Comparison of ENCODE assay signal across 8 cellular contexts in genomic region chr12:96400631-96401060, GRCh38. TPM values are rescaled to one million over a fixed set of nuclear protein-coding genes. Genes with fewer than 3 reads are reported as not detected.
DNase-seq lines count a peak whose midpoint lies in the region; ATAC-seq and TF ChIP-seq lines count a peak whose summit lies in the region.

No MANE protein-coding gene starts in this region.

- POLR2A ChIA-PET in naive thymus-derived CD8-positive, alpha-beta T cell (lab: Charles Lee) = interaction anchor here (0.6 to 3.6 kb wide), 29 partner anchors 13 to 347 kb away, joined by 3 to 54 read pairs (median 5); no protein-coding TSS in a partner anchor

- H3K4me3 Mint-ChIP-seq in naive thymus-derived CD8-positive, alpha-beta T cell = peak overlapping the region; percentile 86 to 97 (median 95)

- H3K36me3 Mint-ChIP-seq in naive thymus-derived CD8-positive, alpha-beta T cell = no peaks in the 10 kb centered on the region

- TF ChIP-seq CTCF in AG09309 (IDR thresholded peaks at IDR 0.05; ENCODE audit: control insufficient read depth, insufficient read depth, low read depth, low read length, missing control alignments) = no peak
- TF ChIP-seq CTCF in epithelial cell of esophagus (IDR thresholded peaks at IDR 0.05; ENCODE audit: insufficient read depth, low read depth, low read length, missing control alignments) = no peak

- no peaks in the 10 kb centered on the region for H3K9me3 Mint-ChIP-seq in naive thymus-derived CD8-positive, alpha-beta T cell

- in situ Hi-C loops in SK-MEL-5 (cut with HindIII; ENCODE audit: low pct_unique_long_range_greater_than_20kb, low sequenced_read_pairs) = no loop called here

- peak; percentile 4 for ATAC-seq in GM18511 (IDR thresholded peaks at IDR 0.05; ENCODE audit: unreplicated experiment)
- ATAC-seq in HG03108 (IDR thresholded peaks at IDR 0.05; ENCODE audit: unreplicated experiment) = peak; percentile 1
- peak; percentile 24 to 27 for ATAC-seq in naive thymus-derived CD8-positive, alpha-beta T cell
- no peak for ATAC-seq in GM18870 (IDR thresholded peaks at IDR 0.05; ENCODE audit: unreplicated experiment)

- peak overlapping the region; percentile 91 to 99 (median 96) for H3K27ac Mint-ChIP-seq in naive thymus-derived CD8-positive, alpha-beta T cell

- DNase-seq in AG09309 (ENCODE audit: low read depth) = no peak
- DNase-seq in SK-MEL-5 (ENCODE audit: low read depth, low spot score) = peak; percentile 60
- DNase-seq in epithelial cell of esophagus (ENCODE audit: low read depth) = peak; percentile 37
- no peak for DNase-seq in naive thymus-derived CD8-positive, alpha-beta T cell
- no peak for DNase-seq in glomerular visceral epithelial cell (ENCODE audit: extremely low spot score)

- peaks cover 10 to 51% (median 39%) of the 10 kb centered on the region in 4 donors for H3K4me1 Mint-ChIP-seq in naive thymus-derived CD8-positive, alpha-beta T cell

- H3K27me3 Mint-ChIP-seq in naive thymus-derived CD8-positive, alpha-beta T cell = no peaks in the 10 kb centered on the region

- H3K4me3 ChIP-seq in AG09309 (ENCODE audit: control insufficient read depth, low read depth, low read length) (peak overlapping the region; percentile 80), epithelial cell of esophagus (ENCODE audit: low read length) (peak overlapping the region; percentile 95)

RNA-seq across cellular contexts. Expression of gene CDK17, which starts 0.4 kb away (rescaled TPM):
- 47.0 and 47.4 TPM in 2 replicates for total RNA-seq in SK-MEL-5 (2014; rRNA removed; shearing (Covaris generic))
- polyA plus RNA-seq in SK-MEL-5 (2015; cell fraction: cytosol; rRNA removed) = 21.0 and 27.8 TPM in 2 replicates
- 30.3 and 32.2 TPM in 2 replicates for polyA plus RNA-seq in SK-MEL-5 (2015; cell fraction: nucleus; rRNA removed)
- 10 to 100 TPM; 73.2 to 75.6 TPM for total RNA-seq in naive thymus-derived CD8-positive, alpha-beta T cell
- 10 to 100 TPM; 22.1 to 32.2 (median 26.6) TPM for polyA plus RNA-seq in naive thymus-derived CD8-positive, alpha-beta T cell

Comparison
In these comparisons a context has a peak if more than half of its experiments do, and no peak if none do; other contexts are left out.
1. DNase-seq: peak in SK-MEL-5 (single experiment) and epithelial cell of esophagus (single experiment); none in AG09309 (single experiment), naive thymus-derived CD8-positive, alpha-beta T cell (0 of 10) and glomerular visceral epithelial cell (single experiment).